ENCODE assay signal across 15 cellular contexts in the genomic region with DNA sequence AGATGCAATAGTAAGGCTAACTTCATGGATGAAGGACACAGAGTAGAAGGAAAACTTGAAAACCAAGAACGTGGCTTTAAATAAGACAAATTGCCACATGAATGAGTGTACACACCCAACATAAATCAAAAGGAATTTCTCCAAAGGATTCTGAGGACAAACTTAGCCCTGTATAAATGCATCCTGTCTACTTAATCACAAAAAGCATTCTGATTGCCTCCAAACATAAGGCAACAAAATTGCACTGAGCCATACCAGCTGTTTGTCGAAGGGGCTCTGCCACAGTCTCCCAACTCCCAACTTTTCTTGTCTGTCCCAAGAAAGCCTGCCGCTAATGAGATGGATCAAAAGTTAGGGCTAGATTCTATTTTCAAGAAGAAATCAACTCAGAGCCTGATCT.
DNase-seq lines count a peak whose midpoint lies in the region; ATAC-seq and TF ChIP-seq lines count a peak whose summit lies in the region.
"Had no signal": no experiment of that assay in that cellular context is flagged by ENCODE, and none has a peak within 500 bp of the region (broad histone marks: within the 10 kb centered on the region; RNA-seq: fewer than 3 reads in every experiment).

No MANE protein-coding gene starts in this region.

- peak overlapping the region; percentile 33 for H3K27ac Mint-ChIP-seq in osteocyte (ENCODE audit: unreplicated experiment)
- H3K27ac Mint-ChIP-seq in CD14-positive monocyte, result no peak overlapping the region
- H3K27ac Mint-ChIP-seq: activated CD4-positive, alpha-beta T cell treated with anti-CD3 and anti-CD28 coated beads, Interleukin-2, amount 10 ng/mL, durations not matched to agents 7 days and 5 days; activated naive CD4-positive, alpha-beta T cell treated with anti-CD3 and anti-CD28 coated beads, Interleukin-2, amount 50 U/mL, for 24 hours; stimulated activated naive CD8-positive, alpha-beta T cell treated with anti-CD3 and anti-CD28 coated beads, Interleukin-15, amount 100 ng/mL, for 72 hours had no signal

- H3K36me3 Mint-ChIP-seq in osteocyte (ENCODE audit: unreplicated experiment) (no peaks in the 10 kb centered on the region), CD14-positive monocyte (no peaks in the 10 kb centered on the region)
- H3K36me3 Mint-ChIP-seq: activated naive CD4-positive, alpha-beta T cell treated with anti-CD3 and anti-CD28 coated beads, Interleukin-2, amount 50 U/mL, for 24 hours had no signal

- peak; percentile 73 for DNase-seq in EH (ENCODE audit: low read depth)
- peak; percentile 63 for DNase-seq in fibroblast of the aortic adventitia (ENCODE audit: low read depth)
- no peak for DNase-seq in osteocyte (ENCODE audit: extremely low spot score, unreplicated experiment)
- no peak for DNase-seq in CD14-positive monocyte (ENCODE audit: low spot score)
- no peak for DNase-seq in activated CD4-positive, alpha-beta T cell treated with anti-CD3 and anti-CD28 coated beads, Interleukin-2, amount 50 U/mL, for 4 hours
- DNase-seq in MV-4-11 (lab: John Stamatoyannopoulos, UW), result no peak
- DNase-seq: activated CD4-positive, alpha-beta T cell treated with anti-CD3 and anti-CD28 coated beads, Interleukin-2, amount 10 ng/mL, durations not matched to agents 7 days and 5 days; effector memory CD4-positive, alpha-beta T cell; H7; SIG-M5; stimulated activated CD4-positive, alpha-beta T cell treated with anti-CD3 and anti-CD28 coated beads, Interleukin-2, amount 100 ng/mL, for 48 hours; stimulated activated naive CD8-positive, alpha-beta T cell treated with anti-CD3 and anti-CD28 coated beads, Interleukin-15, amount 100 ng/mL, for 72 hours had no signal

- H3K4me3 Mint-ChIP-seq in osteocyte (ENCODE audit: unreplicated experiment) (no peak overlapping the region), CD14-positive monocyte (no peak overlapping the region)
- H3K4me3 Mint-ChIP-seq: activated CD4-positive, alpha-beta T cell treated with anti-CD3 and anti-CD28 coated beads, Interleukin-2, amount 10 ng/mL, durations not matched to agents 7 days and 5 days; activated naive CD4-positive, alpha-beta T cell treated with anti-CD3 and anti-CD28 coated beads, Interleukin-2, amount 50 U/mL, for 24 hours; stimulated activated naive CD8-positive, alpha-beta T cell treated with anti-CD3 and anti-CD28 coated beads, Interleukin-15, amount 100 ng/mL, for 72 hours had no signal

- no peaks in the 10 kb centered on the region for H3K9me3 Mint-ChIP-seq in osteocyte (ENCODE audit: unreplicated experiment)
- peaks cover 0 to 3% (median 0%) of the 10 kb centered on the region in 7 donors for H3K9me3 Mint-ChIP-seq in CD14-positive monocyte
- H3K9me3 Mint-ChIP-seq: activated CD4-positive, alpha-beta T cell treated with anti-CD3 and anti-CD28 coated beads, Interleukin-2, amount 10 ng/mL, durations not matched to agents 7 days and 5 days; activated naive CD4-positive, alpha-beta T cell treated with anti-CD3 and anti-CD28 coated beads, Interleukin-2, amount 50 U/mL, for 24 hours; stimulated activated naive CD8-positive, alpha-beta T cell treated with anti-CD3 and anti-CD28 coated beads, Interleukin-15, amount 100 ng/mL, for 72 hours had no signal

- ATAC-seq in SK-N-SH treated with all-trans-retinoic acid at 6 μM for 48 hours (peak; percentile 64), HG03571 (IDR thresholded peaks at IDR 0.05; ENCODE audit: unreplicated experiment) (no peak)
- ATAC-seq: stimulated activated naive CD8-positive, alpha-beta T cell treated with anti-CD3 and anti-CD28 coated beads, Interleukin-15, amount 100 ng/mL, for 72 hours had no signal

- no peak overlapping the region for H3K4me3 ChIP-seq in fibroblast of the aortic adventitia (ENCODE audit: low read depth, low read length)

- TF ChIP-seq CTCF in fibroblast of the aortic adventitia (IDR thresholded peaks at IDR 0.05; ENCODE audit: insufficient read depth, low read length) (no peak), osteocyte (IDR thresholded peaks at IDR 0.05) (no peak), CD14-positive monocyte (IDR thresholded peaks at IDR 0.05) (no peak)

- H3K27me3 Mint-ChIP-seq in osteocyte (ENCODE audit: unreplicated experiment) (no peaks in the 10 kb centered on the region), CD14-positive monocyte (ENCODE audit: low read depth in 3 of 3) (peaks cover 0 to 7% (median 4%) of the 10 kb centered on the region in 3 donors)

- intact Hi-C loops in CD14-positive monocyte (cut with micrococcal nuclease), result no loop called here

- peaks cover 34% of the 10 kb centered on the region for H3K4me1 Mint-ChIP-seq in osteocyte (ENCODE audit: unreplicated experiment)
- no peaks in the 10 kb centered on the region for H3K4me1 Mint-ChIP-seq in CD14-positive monocyte
- H3K4me1 Mint-ChIP-seq: activated naive CD4-positive, alpha-beta T cell treated with anti-CD3 and anti-CD28 coated beads, Interleukin-2, amount 50 U/mL, for 24 hours; stimulated activated naive CD8-positive, alpha-beta T cell treated with anti-CD3 and anti-CD28 coated beads, Interleukin-15, amount 100 ng/mL, for 72 hours had no signal

TF ChIP-seq in SK-N-SH treated with all-trans-retinoic acid at 6 μM for 48 hours, 23 proteins besides CTCF, POLR2A, EP300 and RAD21:
- TF ChIP-seq TSHZ2 (CRISPR knock-in tag; IDR thresholded peaks at IDR 0.05) (no peak), ZNF565 (CRISPR knock-in tag; conservative IDR thresholded peaks at IDR 0.05; ENCODE audit: low read depth) (no peak), ZC3H10 (CRISPR knock-in tag; IDR thresholded peaks at IDR 0.05) (no peak), ESRRG (CRISPR knock-in tag; IDR thresholded peaks at IDR 0.05) (no peak), POU6F1 (CRISPR knock-in tag; IDR thresholded peaks at IDR 0.05; ENCODE audit: borderline replicate concordance, low read depth) (no peak)
- TF ChIP-seq, protein P1, sequence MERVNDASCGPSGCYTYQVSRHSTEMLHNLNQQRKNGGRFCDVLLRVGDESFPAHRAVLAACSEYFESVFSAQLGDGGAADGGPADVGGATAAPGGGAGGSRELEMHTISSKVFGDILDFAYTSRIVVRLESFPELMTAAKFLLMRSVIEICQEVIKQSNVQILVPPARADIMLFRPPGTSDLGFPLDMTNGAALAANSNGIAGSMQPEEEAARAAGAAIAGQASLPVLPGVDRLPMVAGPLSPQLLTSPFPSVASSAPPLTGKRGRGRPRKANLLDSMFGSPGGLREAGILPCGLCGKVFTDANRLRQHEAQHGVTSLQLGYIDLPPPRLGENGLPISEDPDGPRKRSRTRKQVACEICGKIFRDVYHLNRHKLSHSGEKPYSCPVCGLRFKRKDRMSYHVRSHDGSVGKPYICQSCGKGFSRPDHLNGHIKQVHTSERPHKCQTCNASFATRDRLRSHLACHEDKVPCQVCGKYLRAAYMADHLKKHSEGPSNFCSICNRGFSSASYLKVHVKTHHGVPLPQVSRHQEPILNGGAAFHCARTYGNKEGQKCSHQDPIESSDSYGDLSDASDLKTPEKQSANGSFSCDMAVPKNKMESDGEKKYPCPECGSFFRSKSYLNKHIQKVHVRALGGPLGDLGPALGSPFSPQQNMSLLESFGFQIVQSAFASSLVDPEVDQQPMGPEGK (CRISPR knock-in tag; IDR thresholded peaks at IDR 0.05; ENCODE audit: borderline replicate concordance), result no peak
TF ChIP-seq in SK-N-SH treated with all-trans-retinoic acid at 6 μM for 48 hours: peak in this region for 0.

Comparison
In these comparisons a context has a peak if more than half of its experiments do, and no peak if none do; other contexts are left out.
1. DNase-seq: peak in EH (single experiment) and fibroblast of the aortic adventitia (single experiment); none in osteocyte (single experiment), CD14-positive monocyte (single experiment), activated CD4-positive, alpha-beta T cell treated with anti-CD3 and anti-CD28 coated beads, Interleukin-2, amount 50 U/mL, for 4 hours (0 of 2) and MV-4-11 (single experiment).